ENCODE assay signal across 8 cellular contexts in genomic region chr9:99221266-99221622, GRCh38. TPM values are rescaled to one million over a fixed set of nuclear protein-coding genes. Genes with fewer than 3 reads are reported as not detected.
DNase-seq lines count a peak whose midpoint lies in the region; ATAC-seq and TF ChIP-seq lines count a peak whose summit lies in the region.

No MANE protein-coding gene starts in this region.

- H3K4me1 ChIP-seq in ES-I3 (ENCODE audit: insufficient read depth, low read length) (no peaks in the 10 kb centered on the region), KMS-11 (ENCODE audit: low read depth, poor library complexity, severe bottlenecking) (peaks cover 36% of the 10 kb centered on the region), colonic mucosa (peaks cover 13% of the 10 kb centered on the region)

- H3K36me3 ChIP-seq in ES-I3 (ENCODE audit: insufficient read depth, low read length) = peaks cover 25% of the 10 kb centered on the region
- H3K36me3 ChIP-seq in KMS-11 (ENCODE audit: insufficient read depth) = 0 out of 2 replicates have a peak, but pooled peaks cover 4% of the 10 kb centered on the region
- no peaks in the 10 kb centered on the region for H3K36me3 ChIP-seq in colonic mucosa

- H4K20me1 ChIP-seq in KMS-11 (ENCODE audit: insufficient read depth) = no peaks in the 10 kb centered on the region; the same call in 1 of the 2 replicates

- no peaks in the 10 kb centered on the region for H3K9me3 ChIP-seq in ES-I3 (ENCODE audit: control insufficient read depth, insufficient read depth, low read length)
- no peaks in the 10 kb centered on the region for H3K9me3 ChIP-seq in colonic mucosa

- no peaks in the 10 kb centered on the region for H3K9me3 Mint-ChIP-seq in natural killer cell treated with Interleukin-12 subunit alpha and Interleukin-12 subunit beta and Interleukin-15 and Interleukin-18, amount 100 ng/mL, for 72 hours

- no peak for TF ChIP-seq CTCF in KMS-11 (conservative IDR thresholded peaks at IDR 0.05; ENCODE audit: low read depth, low read length)
- no peak for TF ChIP-seq CTCF in colonic mucosa (IDR thresholded peaks at IDR 0.05)

- peaks cover 86% of the 10 kb centered on the region for H3K79me2 ChIP-seq in KMS-11 (ENCODE audit: insufficient read depth, low read depth)

- ATAC-seq in natural killer cell treated with Interleukin-12 subunit alpha and Interleukin-12 subunit beta and Interleukin-15 and Interleukin-18, amount 100 ng/mL, for 72 hours = no peak
- ATAC-seq in HG02678 (IDR thresholded peaks at IDR 0.05; ENCODE audit: unreplicated experiment) (no peak), HG03571 (IDR thresholded peaks at IDR 0.05; ENCODE audit: unreplicated experiment) (no peak)

- no peaks in the 10 kb centered on the region for H3K27me3 Mint-ChIP-seq in natural killer cell treated with Interleukin-12 subunit alpha and Interleukin-12 subunit beta and Interleukin-15 and Interleukin-18, amount 100 ng/mL, for 72 hours

- peak overlapping the region; percentile 82 for H3K27ac ChIP-seq in KMS-11
- peak overlapping the region; percentile 81 for H3K27ac ChIP-seq in colonic mucosa

- intact Hi-C loops in colonic mucosa (cut with DNase I) = no loop called here

- peak overlapping the region; percentile 92 for H3K9ac ChIP-seq in ES-I3 (ENCODE audit: low read depth, low read length)
- peak overlapping the region; percentile 80 for H3K9ac ChIP-seq in KMS-11
- H3K9ac ChIP-seq in colonic mucosa (ENCODE audit: low read depth in 2 of 2, low read length in 2 of 2) = peak overlapping the region; percentile 95 to 99

- DNase-seq in colonic mucosa = no peak
- no peak for DNase-seq in natural killer cell treated with Interleukin-12 subunit alpha and Interleukin-12 subunit beta and Interleukin-15 and Interleukin-18, amount 100 ng/mL, for 72 hours (ENCODE audit: low spot score)
- DNase-seq in SIG-M5 treated with dmso at 0.1 percent for 504 hours (lab: John Stamatoyannopoulos, UW; ENCODE audit: unreplicated experiment) = no peak
- no peak for DNase-seq in DMS 273 (lab: John Stamatoyannopoulos, UW; ENCODE audit: unreplicated experiment)

- H3K4me3 Mint-ChIP-seq in natural killer cell treated with Interleukin-12 subunit alpha and Interleukin-12 subunit beta and Interleukin-15 and Interleukin-18, amount 100 ng/mL, for 72 hours = peak overlapping the region; percentile 100

- peak overlapping the region; percentile 99 to 100 for H3K27ac Mint-ChIP-seq in natural killer cell treated with Interleukin-12 subunit alpha and Interleukin-12 subunit beta and Interleukin-15 and Interleukin-18, amount 100 ng/mL, for 72 hours

- H3K4me3 ChIP-seq in KMS-11 (IDR thresholded peaks at IDR 0.05; ENCODE audit: insufficient read depth, low read depth, low read length) (no peak overlapping the region), colonic mucosa (peak overlapping the region; percentile 85)

- H3K36me3 Mint-ChIP-seq in natural killer cell treated with Interleukin-12 subunit alpha and Interleukin-12 subunit beta and Interleukin-15 and Interleukin-18, amount 100 ng/mL, for 72 hours = peaks cover 67% of the 10 kb centered on the region

- peak overlapping the region; percentile 98 for H3K4me2 ChIP-seq in KMS-11

- peaks cover 57 to 66% of the 10 kb centered on the region in 2 donors for H3K4me1 Mint-ChIP-seq in natural killer cell treated with Interleukin-12 subunit alpha and Interleukin-12 subunit beta and Interleukin-15 and Interleukin-18, amount 100 ng/mL, for 72 hours (ENCODE audit: low read depth in 2 of 2)

- H2AFZ ChIP-seq in KMS-11 (ENCODE audit: low read depth) = peak overlapping the region; percentile 65

- H3K27me3 ChIP-seq in KMS-11 (ENCODE audit: insufficient read depth, low read depth) (no peaks in the 10 kb centered on the region), colonic mucosa (no peaks in the 10 kb centered on the region)

RNA-seq across cellular contexts. Expression of gene ALG2, which starts 0.5 kb away (rescaled TPM):
- 10 to 100 TPM; 33.7 to 43.3 TPM for total RNA-seq in colonic mucosa
- 10 to 100 TPM; 56.9 to 62.2 TPM for total RNA-seq in natural killer cell treated with Interleukin-12 subunit alpha and Interleukin-12 subunit beta and Interleukin-15 and Interleukin-18, amount 100 ng/mL, for 72 hours

RNA-seq across cellular contexts. Expression of gene SEC61B, which starts 0.8 kb away (rescaled TPM):
- 100 to 1,000 TPM; 126 to 166 TPM for total RNA-seq in colonic mucosa
- total RNA-seq in natural killer cell treated with Interleukin-12 subunit alpha and Interleukin-12 subunit beta and Interleukin-15 and Interleukin-18, amount 100 ng/mL, for 72 hours = 100 to 1,000 TPM; 176 to 255 TPM
